Comparison of ENCODE assay signal across 8 cellular contexts in genomic region chr9:70421272-70422180, GRCh38. TPM values are rescaled to one million over a fixed set of nuclear protein-coding genes. Genes with fewer than 3 reads are reported as not detected.
DNase-seq lines count a peak whose midpoint lies in the region; ATAC-seq and TF ChIP-seq lines count a peak whose summit lies in the region.

No MANE protein-coding gene starts in this region.

- H3K9me3 Mint-ChIP-seq in activated T-helper 17 cell treated with anti-CD3 and anti-CD28 coated beads, Interleukin-2, amount 50 U/mL, for 72 hours: no peaks in the 10 kb centered on the region

- 25 to 28% methylated on average over 5 to 6 of the region's 9 CpGs for whole genome bisulfite sequencing in gastroesophageal sphincter (ENCODE audit: low coverage in 1 of 2), 2 donors

- TF ChIP-seq POLR2A in gastroesophageal sphincter (IDR thresholded peaks at IDR 0.05): no peak

- no peaks in the 10 kb centered on the region for H3K9me3 ChIP-seq in BLaER1 treated with 17β-estradiol and CSF1 and Interleukin-3, amounts not matched to agents 10 nM and 100 nM (replicated peaks in 1 of 11)
- no peaks in the 10 kb centered on the region for H3K9me3 ChIP-seq in gastroesophageal sphincter

- peak overlapping the region; percentile 87 to 96 (median 93) for H3K4me2 ChIP-seq in BLaER1 treated with 17β-estradiol and CSF1 and Interleukin-3, amounts not matched to agents 10 nM and 100 nM

- H3K4me1 ChIP-seq in BLaER1 treated with 17β-estradiol and CSF1 and Interleukin-3, amounts not matched to agents 10 nM and 100 nM: peaks cover 35 to 56% (median 42%) of the 10 kb centered on the region in 10 experiments
- peaks cover 9 to 60% (median 14%) of the 10 kb centered on the region in 3 donors for H3K4me1 ChIP-seq in gastroesophageal sphincter

- ATAC-seq in activated T-helper 17 cell treated with anti-CD3 and anti-CD28 coated beads, Interleukin-2, amount 50 U/mL, for 72 hours (replicated peaks): no peak
- ATAC-seq in gastroesophageal sphincter (no peak), GM19452 (IDR thresholded peaks at IDR 0.05; ENCODE audit: unreplicated experiment) (no peak)

- TF ChIP-seq CTCF in gastroesophageal sphincter (IDR thresholded peaks at IDR 0.05): no peak

- no peaks in the 10 kb centered on the region for H3K27me3 Mint-ChIP-seq in activated T-helper 17 cell treated with anti-CD3 and anti-CD28 coated beads, Interleukin-2, amount 50 U/mL, for 72 hours

- H3K36me3 ChIP-seq in BLaER1 treated with 17β-estradiol and CSF1 and Interleukin-3, amounts not matched to agents 10 nM and 100 nM: no peaks in the 10 kb centered on the region
- no peaks in the 10 kb centered on the region for H3K36me3 ChIP-seq in gastroesophageal sphincter

- H3K4me1 Mint-ChIP-seq in activated T-helper 17 cell treated with anti-CD3 and anti-CD28 coated beads, Interleukin-2, amount 50 U/mL, for 72 hours: peaks cover 21% of the 10 kb centered on the region

- peak overlapping the region; percentile 95 to 100 (median 99) for H3K27ac ChIP-seq in BLaER1 treated with 17β-estradiol and CSF1 and Interleukin-3, amounts not matched to agents 10 nM and 100 nM
- H3K27ac ChIP-seq in gastroesophageal sphincter: peak overlapping the region; percentile 76 to 100 (median 100)

- H3K4me3 Mint-ChIP-seq in activated T-helper 17 cell treated with anti-CD3 and anti-CD28 coated beads, Interleukin-2, amount 50 U/mL, for 72 hours: peak overlapping the region; percentile 88

- H3K9ac ChIP-seq in BLaER1 treated with 17β-estradiol and CSF1 and Interleukin-3, amounts not matched to agents 10 nM and 100 nM: peak overlapping the region; percentile 92 to 99 (median 96)

- no peaks in the 10 kb centered on the region for H4K20me1 ChIP-seq in BLaER1 treated with 17β-estradiol and CSF1 and Interleukin-3, amounts not matched to agents 10 nM and 100 nM

- DNase-seq in KBM-7 (peak; percentile 60), renal cortical epithelial cell (ENCODE audit: low read depth) (peak; percentile 75), SHP77 (lab: John Stamatoyannopoulos, UW) (no peak), dedifferentiated amniotic fluid mesenchymal stem cell (ENCODE audit: extremely low spot score) (no peak)

- H3K36me3 Mint-ChIP-seq in activated T-helper 17 cell treated with anti-CD3 and anti-CD28 coated beads, Interleukin-2, amount 50 U/mL, for 72 hours (ENCODE audit: low read depth): peaks cover 9% of the 10 kb centered on the region

- TF ChIP-seq EP300 in gastroesophageal sphincter (IDR thresholded peaks at IDR 0.05): no peak

- in situ Hi-C loops in KBM-7 (cut with MboI; ENCODE audit: low pct_unique_long_range_greater_than_20kb, low sequenced_read_pairs): no loop called here

- no peaks in the 10 kb centered on the region for H3K27me3 ChIP-seq in BLaER1 treated with 17β-estradiol and CSF1 and Interleukin-3, amounts not matched to agents 10 nM and 100 nM
- no peaks in the 10 kb centered on the region for H3K27me3 ChIP-seq in gastroesophageal sphincter

- H3K27ac Mint-ChIP-seq in activated T-helper 17 cell treated with anti-CD3 and anti-CD28 coated beads, Interleukin-2, amount 50 U/mL, for 72 hours: peak overlapping the region; percentile 96

- H3K4me3 ChIP-seq in BLaER1 treated with 17β-estradiol and CSF1 and Interleukin-3, amounts not matched to agents 10 nM and 100 nM: peak overlapping the region; percentile 49 to 71 (median 60); a peak in 18 of 20 replicates
- H3K4me3 ChIP-seq in gastroesophageal sphincter: peak overlapping the region in 1 of 2 donors; percentile 59

RNA-seq across cellular contexts. Expression of gene KLF9, which starts 7.1 kb away (rescaled TPM):
- 10 to 100 TPM in 1 of 2 donors, 1 to 10 TPM in 1; 9.1 to 19.0 TPM for total RNA-seq in activated T-helper 17 cell treated with anti-CD3 and anti-CD28 coated beads, Interleukin-2, amount 50 U/mL, for 72 hours
- total RNA-seq in gastroesophageal sphincter (100 to 1,000 TPM; 117 to 224 (median 154) TPM), renal cortical epithelial cell (20.7 and 30.9 TPM in 2 replicates)

Comparison
In these comparisons a context has a peak if more than half of its experiments do, and no peak if none do; other contexts are left out.
1. DNase-seq: peak in KBM-7 (single experiment) and renal cortical epithelial cell (single experiment); none in SHP77 (0 of 2) and dedifferentiated amniotic fluid mesenchymal stem cell (single experiment).